ENCODE assay signal across 1 cellular context in genomic region chr21:46604329-46604974, GRCh38.
TF ChIP-seq lines count a peak whose summit lies in the region.

No MANE protein-coding gene starts in this region.

TF ChIP-seq in SK-N-SH, 30 proteins besides CTCF, POLR2A, EP300 and RAD21 (continued from another document):
- TF ChIP-seq ZBTB33 (IDR thresholded peaks at IDR 0.05; ENCODE audit: borderline replicate concordance, low read depth) (no peak), FOSL2 (IDR thresholded peaks at IDR 0.05; ENCODE audit: borderline replicate concordance, low read depth) (no peak), MEF2A (IDR thresholded peaks at IDR 0.05; ENCODE audit: borderline replicate concordance, low read depth) (no peak), REST (IDR thresholded peaks at IDR 0.05; ENCODE audit: low read depth, low read length) (no peak), TCF12 (IDR thresholded peaks at IDR 0.05) (no peak), NRF1 (IDR thresholded peaks at IDR 0.05; ENCODE audit: low read depth, low read length) (no peak), GATA2 (CRISPR knock-in tag; IDR thresholded peaks at IDR 0.05) (no peak), FOXJ3 (CRISPR knock-in tag; IDR thresholded peaks at IDR 0.05) (no peak), RXRA (IDR thresholded peaks at IDR 0.05; ENCODE audit: borderline replicate concordance, low read depth) (no peak), USF1 (IDR thresholded peaks at IDR 0.05; ENCODE audit: borderline replicate concordance, low read depth) (no peak), FOXM1 (IDR thresholded peaks at IDR 0.05; ENCODE audit: low read depth) (no peak), TEAD4 (IDR thresholded peaks at IDR 0.05; ENCODE audit: borderline replicate concordance, insufficient read depth) (no peak)
